ENCODE assay signal across 28 cellular contexts in the genomic region with DNA sequence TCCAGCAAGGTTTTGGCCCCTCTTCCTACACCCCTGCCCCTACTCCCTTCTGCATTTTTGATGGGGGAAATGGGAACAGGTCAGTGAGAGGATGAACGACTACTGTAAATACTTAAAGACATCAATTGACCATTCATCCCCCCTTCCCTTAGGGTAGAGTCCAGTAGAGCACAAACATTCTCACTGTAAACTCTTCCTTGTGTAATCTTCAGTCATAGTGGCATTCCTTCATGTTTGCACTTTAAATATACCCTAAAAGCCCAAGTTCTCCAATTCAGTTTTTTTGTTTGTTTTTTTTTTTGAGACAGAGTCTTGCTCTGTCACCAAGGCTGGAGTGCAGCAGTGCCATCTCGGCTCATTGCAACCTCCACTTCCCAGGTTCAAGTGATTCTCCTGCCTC.
"Had no signal": no experiment of that assay in that cellular context is flagged by ENCODE, and none has a peak within 500 bp of the region (broad histone marks: within the 10 kb centered on the region; RNA-seq: fewer than 3 reads in every experiment).

No MANE protein-coding gene starts in this region.

- H3K9me3 ChIP-seq: esophagus squamous epithelium, left lung, lower lobe of right lung, neutrophil, ovary, prostate gland, sigmoid colon, stomach, thyroid gland, upper lobe of right lung had no signal

- H3K4me3 Mint-ChIP-seq: activated naive CD4-positive, alpha-beta T cell treated with anti-CD3 and anti-CD28 coated beads, Interleukin-2, amount 10 ng/mL, durations not matched to agents 7 days and 5 days; activated T-helper 1 cell treated with anti-CD3 and anti-CD28 coated beads, Interleukin-12 subunit alpha, Interleukin-12 subunit beta, Interleukin-2, Interleukin-4 antibody, amounts not matched to agents 30 ng/mL and 10 ng/mL and 1 ng/mL, durations not matched to agents 14 hours and 24 hours and 36 hours; natural killer cell treated with Interleukin-12 subunit alpha and Interleukin-12 subunit beta and Interleukin-15 and Interleukin-18, amount 100 ng/mL, for 72 hours; stimulated activated naive B cell treated with anti-CD40 and anti-IgM and Interleukin-4, amounts not matched to agents 10 μg/mL and 1 μg/mL and 100 μg/mL, for 72 hours had no signal

- H3K27me3 ChIP-seq: esophagus squamous epithelium, left lung, neutrophil, ovary, sigmoid colon, stomach, thyroid gland, upper lobe of right lung had no signal

- DNase-seq: activated CD4-positive, alpha-beta T cell treated with anti-CD3 and anti-CD28 coated beads for 4 hours; activated CD4-positive, alpha-beta T cell treated with anti-CD3 and anti-CD28 coated beads, Interleukin-2, amount 50 U/mL, for 4 hours; activated effector memory CD4-positive, alpha-beta T cell treated with anti-CD3 and anti-CD28 coated beads, Interleukin-2, amount 50 U/mL, for 16 hours; activated naive CD4-positive, alpha-beta T cell treated with anti-CD3 and anti-CD28 coated beads, Interleukin-2, amount 10 ng/mL, durations not matched to agents 7 days and 5 days; activated T-cell treated with anti-CD3 and anti-CD28 coated beads for 4 hours; dermis blood vessel endothelial cell; effector CD4-positive, alpha-beta T cell; esophagus squamous epithelium; kidney glomerular epithelial cell; left lung; lower lobe of right lung; mesendoderm; ovary; retina; sigmoid colon; small intestine; stimulated activated CD4-positive, alpha-beta T cell treated with anti-CD3 and anti-CD28 coated beads, Interleukin-4, amount 100 ng/mL, for 4 hours; stimulated activated CD8-positive, alpha-beta memory T cell treated with anti-CD3 and anti-CD28 coated beads, Interleukin-4, amount 100 ng/mL, for 48 hours; stimulated activated naive B cell treated with anti-CD40 and anti-IgM and Interleukin-4, amounts not matched to agents 10 μg/mL and 1 μg/mL and 100 μg/mL, for 72 hours; stomach; T-helper 9 cell; thyroid gland; upper lobe of right lung had no signal

- H3K9me3 Mint-ChIP-seq: activated naive CD4-positive, alpha-beta T cell treated with anti-CD3 and anti-CD28 coated beads, Interleukin-2, amount 10 ng/mL, durations not matched to agents 7 days and 5 days; activated T-helper 1 cell treated with anti-CD3 and anti-CD28 coated beads, Interleukin-12 subunit alpha, Interleukin-12 subunit beta, Interleukin-2, Interleukin-4 antibody, amounts not matched to agents 30 ng/mL and 10 ng/mL and 1 ng/mL, durations not matched to agents 14 hours and 24 hours and 36 hours; natural killer cell treated with Interleukin-12 subunit alpha and Interleukin-12 subunit beta and Interleukin-15 and Interleukin-18, amount 100 ng/mL, for 72 hours had no signal

- H3K27ac ChIP-seq: esophagus squamous epithelium, left lung, lower lobe of right lung, neutrophil, ovary, prostate gland, sigmoid colon, stomach, thyroid gland, upper lobe of right lung, VCaP had no signal

- H3K36me3 Mint-ChIP-seq: natural killer cell treated with Interleukin-12 subunit alpha and Interleukin-12 subunit beta and Interleukin-15 and Interleukin-18, amount 100 ng/mL, for 72 hours had no signal

- H3K4me1 ChIP-seq: prostate gland, sigmoid colon, upper lobe of right lung had no signal

- ATAC-seq: left lung; lower lobe of right lung; natural killer cell treated with Interleukin-12 subunit alpha and Interleukin-12 subunit beta and Interleukin-15 and Interleukin-18, amount 100 ng/mL, for 72 hours; stimulated activated naive B cell treated with anti-CD40 and anti-IgM and Interleukin-4, amounts not matched to agents 10 μg/mL and 1 μg/mL and 100 μg/mL, for 72 hours; upper lobe of right lung had no signal

- H3K4me1 Mint-ChIP-seq: activated naive CD4-positive, alpha-beta T cell treated with anti-CD3 and anti-CD28 coated beads, Interleukin-2, amount 10 ng/mL, durations not matched to agents 7 days and 5 days had no signal

- H3K36me3 ChIP-seq: esophagus squamous epithelium, lower lobe of right lung, neutrophil, ovary, prostate gland, thyroid gland had no signal

- H3K27ac Mint-ChIP-seq: activated naive CD4-positive, alpha-beta T cell treated with anti-CD3 and anti-CD28 coated beads, Interleukin-2, amount 10 ng/mL, durations not matched to agents 7 days and 5 days; activated T-helper 1 cell treated with anti-CD3 and anti-CD28 coated beads, Interleukin-12 subunit alpha, Interleukin-12 subunit beta, Interleukin-2, Interleukin-4 antibody, amounts not matched to agents 30 ng/mL and 10 ng/mL and 1 ng/mL, durations not matched to agents 14 hours and 24 hours and 36 hours; natural killer cell treated with Interleukin-12 subunit alpha and Interleukin-12 subunit beta and Interleukin-15 and Interleukin-18, amount 100 ng/mL, for 72 hours; stimulated activated naive B cell treated with anti-CD40 and anti-IgM and Interleukin-4, amounts not matched to agents 10 μg/mL and 1 μg/mL and 100 μg/mL, for 72 hours had no signal

- H3K4me3 ChIP-seq: esophagus squamous epithelium, left lung, lower lobe of right lung, ovary, prostate gland, sigmoid colon, stomach, thyroid gland, upper lobe of right lung had no signal
